25 cellular contexts compared by ENCODE assay signal in the genomic region with DNA sequence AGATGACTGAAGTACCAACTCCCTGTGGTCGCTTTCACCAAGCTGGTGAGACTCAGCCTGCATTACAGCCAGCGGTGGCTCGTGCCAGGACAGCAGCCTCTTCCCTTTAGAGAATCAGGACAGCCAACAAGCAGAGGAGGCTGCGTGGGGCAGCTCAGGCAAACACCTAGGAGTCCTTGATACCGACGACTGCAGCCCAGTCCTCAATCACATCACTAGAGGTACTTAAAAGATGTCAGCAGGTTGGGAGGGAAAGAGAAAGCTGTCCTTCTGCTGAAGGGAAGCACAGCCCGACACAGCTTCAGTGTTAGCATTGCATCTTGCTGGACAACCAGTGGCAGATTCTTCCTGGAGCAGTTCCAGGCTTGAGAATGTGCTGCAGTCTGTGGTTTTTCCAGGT.
DNase-seq lines count a peak whose midpoint lies in the region; ATAC-seq and TF ChIP-seq lines count a peak whose summit lies in the region.
"Had no signal": no experiment of that assay in that cellular context is flagged by ENCODE, and none has a peak within 500 bp of the region (broad histone marks: within the 10 kb centered on the region; RNA-seq: fewer than 3 reads in every experiment).

No MANE protein-coding gene starts in this region.

- intact Hi-C loops in sciatic nerve (cut with DNase I) (loop anchor here (10.0 kb wide), 1 partner anchor 393 kb away; the partner anchor contains the start of gene NFIL3), testis (cut with DNase I; ENCODE audit: low total_unique reads) (no loop called here)

- H3K4me3 ChIP-seq in Peyer's patch (no peak overlapping the region), coronary artery (no peak overlapping the region), testis (no peak overlapping the region)
- H3K4me3 ChIP-seq: GM12878, GM23248, HAP-1, MG63, SJCRH30 had no signal

- 81 to 85% methylated on average over 7 of the region's 7 CpGs for WGBS in testis, 2 donors

- no peaks in the 10 kb centered on the region for H3K36me3 ChIP-seq in Peyer's patch
- no peaks in the 10 kb centered on the region for H3K36me3 ChIP-seq in testis (ENCODE audit: low read depth, missing control alignments)
- H3K36me3 ChIP-seq: BE2C, HAP-1, MG63, SJCRH30 had no signal

- H3K27ac ChIP-seq in Peyer's patch: no peak overlapping the region
- no peak overlapping the region for H3K27ac ChIP-seq in coronary artery
- H3K27ac ChIP-seq in testis: no peak overlapping the region
- H3K27ac ChIP-seq: 22Rv1, GM23248, SJCRH30 had no signal

- H3K4me1 ChIP-seq in Peyer's patch (peaks cover 0 to 5% (median 3%) of the 10 kb centered on the region in 4 donors), testis (peaks cover 5% of the 10 kb centered on the region)
- H3K4me1 ChIP-seq: HAP-1, SJCRH30 had no signal

- H3K27me3 ChIP-seq in Peyer's patch (no peaks in the 10 kb centered on the region), testis (no peaks in the 10 kb centered on the region)
- H3K27me3 ChIP-seq: BE2C, MG63, SJCRH30 had no signal

- no peak for TF ChIP-seq POLR2A in Peyer's patch (IDR thresholded peaks at IDR 0.05)
- TF ChIP-seq POLR2A in testis (IDR thresholded peaks at IDR 0.05): no peak

- DNase-seq in DMS79 treated with DMSO at 0.1 percent for 48 hours (lab: John Stamatoyannopoulos, UW) (peak; percentile 3), DMS79 (lab: John Stamatoyannopoulos, UW) (no peak), Peyer's patch (peak in 2 of 3 donors; percentile 35 to 37), coronary artery (ENCODE audit: low spot score) (peak; percentile 52), sciatic nerve (ENCODE audit: low spot score) (peak; percentile 34), testis (no peak), NCI-H1436 treated with DMSO at 0.1 percent for 48 hours (lab: John Stamatoyannopoulos, UW) (no peak), RPMI8226 (no peak)
- DNase-seq: BE2C, EL, GDM1, GM23248, HFFc6, KBM-7, MG63, NCI-H1105 treated with DMSO at 0.1 percent for 48 hours, NCI-H2029, NCI-H526 treated with DMSO at 0.1 percent for 48 hours, SJCRH30 had no signal

- no peak for TF ChIP-seq CTCF in Peyer's patch (IDR thresholded peaks at IDR 0.05)
- TF ChIP-seq CTCF in coronary artery (IDR thresholded peaks at IDR 0.05): no peak
- TF ChIP-seq CTCF in testis (IDR thresholded peaks at IDR 0.05): no peak

- no peak for ATAC-seq in sciatic nerve
- ATAC-seq: GM12878, HepG2, Panc1, SK-N-SH treated with all-trans-retinoic acid at 6 μM for 48 hours had no signal

- H3K9me3 ChIP-seq in Peyer's patch (no peaks in the 10 kb centered on the region), testis (no peaks in the 10 kb centered on the region)
- H3K9me3 ChIP-seq: BE2C, HAP-1, MG63, SJCRH30 had no signal

Comparison
In these comparisons a context has a peak if more than half of its experiments do, and no peak if none do; other contexts are left out.
1. DNase-seq: peak in DMS79 treated with DMSO at 0.1 percent for 48 hours (single experiment), Peyer's patch (2 of 3), coronary artery (single experiment) and sciatic nerve (single experiment); none in DMS79 (single experiment), testis (single experiment), NCI-H1436 treated with DMSO at 0.1 percent for 48 hours (single experiment) and RPMI8226 (single experiment).